32 cellular contexts compared by ENCODE assay signal in genomic region chr16:53753431-53753830, GRCh38. TPM values are rescaled to one million over a fixed set of nuclear protein-coding genes. Genes with fewer than 3 reads are reported as not detected.
A peak's percentile ranks its signal among the peaks of the same experiment; 100 is the strongest.
DNase-seq lines count a peak whose midpoint lies in the region; ATAC-seq and TF ChIP-seq lines count a peak whose summit lies in the region.
"Had no signal": no experiment of that assay in that cellular context is flagged by ENCODE, and none has a peak within 500 bp of the region (broad histone marks: within the 10 kb centered on the region; RNA-seq: fewer than 3 reads in every experiment).

No MANE protein-coding gene starts in this region.

- H3K79me2 ChIP-seq in SK-N-SH (ENCODE audit: insufficient read depth), result peaks cover 41% of the 10 kb centered on the region

- no peak overlapping the region for H3K4me3 ChIP-seq in SK-N-SH (ENCODE audit: low read depth in 2 of 2, low read length in 1 of 2)
- no peak overlapping the region for H3K4me3 ChIP-seq in epithelial cell of proximal tubule (ENCODE audit: low read depth, low read length)
- H3K4me3 ChIP-seq: A549, adrenal gland, dorsolateral prefrontal cortex, ovary, smooth muscle cell, tibial nerve had no signal

- WGBS in SK-N-SH (ENCODE audit: low lambda C conversion rate), result 82% methylated on average over 1 of the region's 1 CpG

- H3K9me3 Mint-ChIP-seq in progenitor cell of endocrine pancreas (ENCODE audit: low read depth), result no peaks in the 10 kb centered on the region
- H3K9me3 Mint-ChIP-seq: activated B cell treated with CpG ODN at 0.5 μM for 24 hours; activated T-cell treated with anti-CD3 and anti-CD28 coated beads, Interleukin-2, amount 50 U/mL, for 72 hours had no signal

- H3K9me3 ChIP-seq in SK-N-SH, result no peaks in the 10 kb centered on the region
- H3K9me3 ChIP-seq: A549, adrenal gland, BE2C, ovary, tibial nerve had no signal

- H3K27me3 Mint-ChIP-seq in progenitor cell of endocrine pancreas, result no peaks in the 10 kb centered on the region
- H3K27me3 Mint-ChIP-seq: activated B cell treated with CpG ODN at 0.5 μM for 24 hours; naive thymus-derived CD8-positive, alpha-beta T cell had no signal

- H3K36me3 ChIP-seq in SK-N-SH (replicated peaks in 1 of 2; ENCODE audit: control insufficient read depth in 1 of 2, insufficient read depth in 2 of 2, low read length in 1 of 2), result no peaks in the 10 kb centered on the region
- H3K36me3 ChIP-seq: adrenal gland, BE2C, ovary, tibial nerve had no signal

- ATAC-seq in SK-N-SH treated with all-trans-retinoic acid at 6 μM for 48 hours (no peak; the same call in 2 of the 3 replicates), GM18867 (IDR thresholded peaks at IDR 0.05; ENCODE audit: unreplicated experiment) (no peak)
- ATAC-seq: A549; activated T-cell treated with anti-CD3 and anti-CD28 coated beads, Interleukin-2, amount 50 U/mL, for 72 hours; naive thymus-derived CD8-positive, alpha-beta T cell had no signal

- DNase-seq in SK-N-SH (no peak), NCI-H69 (lab: John Stamatoyannopoulos, UW) (peak; percentile 34), epithelial cell of proximal tubule (ENCODE audit: low read depth) (no peak), progenitor cell of endocrine pancreas (ENCODE audit: low spot score, unreplicated experiment) (no peak), NCI-H510A treated with DMSO at 0.1 percent for 48 hours (lab: John Stamatoyannopoulos, UW) (no peak), HPDE6-E6E7 (ENCODE audit: extremely low spot score) (no peak)
- DNase-seq: activated B cell treated with CpG ODN at 0.5 μM for 24 hours; activated CD4-positive, alpha-beta T cell treated with anti-CD3 and anti-CD28 coated beads, Interleukin-2, amount 50 U/mL, for 4 hours; activated naive CD4-positive, alpha-beta T cell; activated T-cell treated with anti-CD3 and anti-CD28 coated beads, Interleukin-2, amount 50 U/mL, for 72 hours; adrenal gland; BE2C; cerebellar nuclear complex; dorsolateral prefrontal cortex; GF-D8; head of caudate nucleus; kidney; naive thymus-derived CD8-positive, alpha-beta T cell; NCI-H1048; NCI-H187 treated with DMSO at 0.1 percent for 48 hours; NCI-H2227 treated with DMSO at 0.1 percent for 48 hours; NCI-H748 treated with DMSO at 0.1 percent for 48 hours; ovary; Right ventricle myocardium superior; SW 1271; T1000 had no signal

- peaks cover 4% of the 10 kb centered on the region for H3F3A ChIP-seq in SK-N-SH (replicated peaks; ENCODE audit: insufficient read depth)

- H3K27me3 ChIP-seq in SK-N-SH (ENCODE audit: insufficient read depth), result no peaks in the 10 kb centered on the region
- H3K27me3 ChIP-seq: adrenal gland, BE2C, dorsolateral prefrontal cortex, ovary, tibial nerve had no signal

- H3K4me1 ChIP-seq in SK-N-SH (ENCODE audit: control insufficient read depth in 1 of 2, insufficient read depth in 2 of 2, low read depth in 1 of 2, low read length in 1 of 2), result peaks cover 7 to 9% of the 10 kb centered on the region in 2 experiments; a peak in 2 of 4 replicates
- H3K4me1 ChIP-seq: BE2C had no signal

- no peaks in the 10 kb centered on the region for H3K9me2 ChIP-seq in SK-N-SH

- H3K4me1 Mint-ChIP-seq in progenitor cell of endocrine pancreas (ENCODE audit: low read depth), result peaks cover 34% of the 10 kb centered on the region

- H3K27ac ChIP-seq in SK-N-SH (ENCODE audit: low read depth in 2 of 2, low read length in 1 of 2), result no peak overlapping the region
- H3K27ac ChIP-seq: A549, adrenal gland, dorsolateral prefrontal cortex, ovary, tibial nerve had no signal

- POLR2A ChIA-PET in SK-N-SH (lab: Yijun Ruan, JAX), result no interaction called here

- CTCF ChIA-PET in SK-N-SH (lab: Yijun Ruan, JAX), result interaction anchor here (1.3 to 5.3 kb wide), 2 partner anchors 9 to 204 kb away, joined by 6 to 37 read pairs; no protein-coding TSS in a partner anchor

- no peak overlapping the region for H2AFZ ChIP-seq in SK-N-SH (ENCODE audit: low read depth)

- H4K20me1 ChIP-seq in SK-N-SH (ENCODE audit: insufficient read depth), result no peaks in the 10 kb centered on the region; the same call in 1 of the 2 replicates

- no peak for TF ChIP-seq CTCF in SK-N-SH (IDR thresholded peaks at IDR 0.05)
- TF ChIP-seq CTCF in epithelial cell of proximal tubule (conservative IDR thresholded peaks at IDR 0.05; ENCODE audit: low read depth, low read length), result peak; percentile 12
- TF ChIP-seq CTCF in progenitor cell of endocrine pancreas (IDR thresholded peaks at IDR 0.05; ENCODE audit: unreplicated experiment), result no peak

- no peak overlapping the region for H3K9ac ChIP-seq in SK-N-SH

- H3K36me3 Mint-ChIP-seq in progenitor cell of endocrine pancreas (ENCODE audit: insufficient read depth), result no peaks in the 10 kb centered on the region

- no peak overlapping the region for H3K4me2 ChIP-seq in SK-N-SH
- H3K4me2 ChIP-seq: A549, smooth muscle cell had no signal

- no peak for TF ChIP-seq EP300 in SK-N-SH (IDR thresholded peaks at IDR 0.05; ENCODE audit: borderline replicate concordance in 1 of 2, low read depth in 1 of 2, low read length in 1 of 2)

- H3K27ac Mint-ChIP-seq in progenitor cell of endocrine pancreas, result peak overlapping the region; percentile 10
- H3K27ac Mint-ChIP-seq: activated B cell treated with CpG ODN at 0.5 μM for 24 hours; activated T-cell treated with anti-CD3 and anti-CD28 coated beads, Interleukin-2, amount 50 U/mL, for 72 hours; naive thymus-derived CD8-positive, alpha-beta T cell had no signal

- TF ChIP-seq RAD21 in SK-N-SH (IDR thresholded peaks at IDR 0.05; ENCODE audit: low read length), result 0 out of 2 replicates have a peak, but pooled peaks have one; percentile 12

- H3K4me3 Mint-ChIP-seq in progenitor cell of endocrine pancreas (ENCODE audit: low read depth), result no peak overlapping the region
- H3K4me3 Mint-ChIP-seq: activated B cell treated with CpG ODN at 0.5 μM for 24 hours; activated T-cell treated with anti-CD3 and anti-CD28 coated beads, Interleukin-2, amount 50 U/mL, for 72 hours; brain; naive thymus-derived CD8-positive, alpha-beta T cell had no signal

TF ChIP-seq in SK-N-SH, 30 proteins besides CTCF, POLR2A, EP300 and RAD21 (continues in another document):
- TF ChIP-seq GABPA (IDR thresholded peaks at IDR 0.05; ENCODE audit: low read depth) (no peak), NFIC (IDR thresholded peaks at IDR 0.05; ENCODE audit: borderline replicate concordance) (no peak), MEF2A (IDR thresholded peaks at IDR 0.05; ENCODE audit: borderline replicate concordance, low read depth) (no peak), USF2 (IDR thresholded peaks at IDR 0.05; ENCODE audit: borderline replicate concordance, low read depth, low read length) (no peak), SIN3A (IDR thresholded peaks at IDR 0.05; ENCODE audit: borderline replicate concordance, low read depth, low read length) (no peak), RCOR1 (IDR thresholded peaks at IDR 0.05; ENCODE audit: low read length) (no peak), FOXM1 (IDR thresholded peaks at IDR 0.05; ENCODE audit: low read depth) (no peak), FOXJ3 (CRISPR knock-in tag; IDR thresholded peaks at IDR 0.05) (no peak)

TF ChIP-seq in SK-N-SH treated with all-trans-retinoic acid at 6 μM for 48 hours, 23 proteins besides CTCF, POLR2A, EP300 and RAD21:
- TF ChIP-seq CSDC2 (CRISPR knock-in tag; IDR thresholded peaks at IDR 0.05) (no peak), RARB (CRISPR knock-in tag; IDR thresholded peaks at IDR 0.05) (no peak), ZNF565 (CRISPR knock-in tag; conservative IDR thresholded peaks at IDR 0.05; ENCODE audit: low read depth) (no peak), ARNTL (CRISPR knock-in tag; IDR thresholded peaks at IDR 0.05; ENCODE audit: borderline replicate concordance, low read depth) (no peak), ZFP30 (CRISPR knock-in tag; IDR thresholded peaks at IDR 0.05) (no peak), CREB5 (CRISPR knock-in tag; IDR thresholded peaks at IDR 0.05; ENCODE audit: low read depth) (no peak), PPARA (CRISPR knock-in tag; IDR thresholded peaks at IDR 0.05; ENCODE audit: borderline replicate concordance) (no peak), BACH2 (CRISPR knock-in tag; IDR thresholded peaks at IDR 0.05; ENCODE audit: borderline replicate concordance) (no peak)

RNA-seq across cellular contexts. Expression of gene FTO, which starts 49.5 kb away (rescaled TPM):
- polyA plus RNA-seq in SK-N-SH (2012; rRNA removed), result 41.2 and 49.8 TPM in 2 replicates
- 45.9 and 46.5 TPM in 2 replicates for polyA plus RNA-seq in SK-N-SH (2012; cell fraction: cytosol; rRNA removed)
- polyA plus RNA-seq in SK-N-SH (2012; cell fraction: nucleus; rRNA removed), result 19.0 and 26.9 TPM in 2 replicates
- total RNA-seq in epithelial cell of proximal tubule (62.7 and 64.8 TPM in 2 replicates), progenitor cell of endocrine pancreas (78.7 and 81.7 TPM in 2 replicates)

RNA-seq across cellular contexts. Expression of gene RPGRIP1L, which starts 49.8 kb away (rescaled TPM):
- 5.7 and 6.5 TPM in 2 replicates for polyA plus RNA-seq in SK-N-SH (2012; rRNA removed)
- 7.4 and 9.9 TPM in 2 replicates for polyA plus RNA-seq in SK-N-SH (2012; cell fraction: cytosol; rRNA removed)
- 4.4 and 9.0 TPM in 2 replicates for polyA plus RNA-seq in SK-N-SH (2012; cell fraction: nucleus; rRNA removed)
- total RNA-seq in epithelial cell of proximal tubule (7.9 and 11.3 TPM in 2 replicates), progenitor cell of endocrine pancreas (19.9 and 21.3 TPM in 2 replicates)
